ENCODE assay signal across 1 cellular context in the genomic region with DNA sequence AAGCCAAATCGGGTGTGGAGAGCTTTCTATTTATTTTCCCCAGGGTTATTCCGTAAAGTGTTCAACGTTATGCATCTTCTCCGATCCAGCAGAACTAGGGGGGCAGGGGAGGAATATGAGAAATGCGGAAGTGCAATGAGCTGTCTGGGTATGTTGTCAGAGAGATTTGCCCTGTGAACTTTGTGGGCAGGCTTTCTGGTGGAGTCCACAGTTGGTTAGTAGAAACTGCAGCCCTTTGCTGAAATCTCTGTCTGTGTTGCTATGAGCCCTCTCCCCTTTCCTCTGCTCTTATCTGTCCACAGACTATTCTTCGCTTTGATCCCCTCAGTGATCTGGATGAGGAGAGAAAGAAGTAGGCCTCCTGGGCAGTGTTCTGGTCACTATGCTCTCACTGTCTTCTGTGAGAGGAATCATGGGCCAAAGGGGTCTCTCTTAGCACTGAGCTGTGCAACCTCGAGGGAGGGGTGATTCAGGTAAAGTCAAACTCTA.
TF ChIP-seq lines count a peak whose summit lies in the region.

No MANE protein-coding gene starts in this region.

TF ChIP-seq in HepG2, 621 proteins besides CTCF, POLR2A, EP300 and RAD21 (continued from another document and continues in another):
- TF ChIP-seq, protein P1, sequence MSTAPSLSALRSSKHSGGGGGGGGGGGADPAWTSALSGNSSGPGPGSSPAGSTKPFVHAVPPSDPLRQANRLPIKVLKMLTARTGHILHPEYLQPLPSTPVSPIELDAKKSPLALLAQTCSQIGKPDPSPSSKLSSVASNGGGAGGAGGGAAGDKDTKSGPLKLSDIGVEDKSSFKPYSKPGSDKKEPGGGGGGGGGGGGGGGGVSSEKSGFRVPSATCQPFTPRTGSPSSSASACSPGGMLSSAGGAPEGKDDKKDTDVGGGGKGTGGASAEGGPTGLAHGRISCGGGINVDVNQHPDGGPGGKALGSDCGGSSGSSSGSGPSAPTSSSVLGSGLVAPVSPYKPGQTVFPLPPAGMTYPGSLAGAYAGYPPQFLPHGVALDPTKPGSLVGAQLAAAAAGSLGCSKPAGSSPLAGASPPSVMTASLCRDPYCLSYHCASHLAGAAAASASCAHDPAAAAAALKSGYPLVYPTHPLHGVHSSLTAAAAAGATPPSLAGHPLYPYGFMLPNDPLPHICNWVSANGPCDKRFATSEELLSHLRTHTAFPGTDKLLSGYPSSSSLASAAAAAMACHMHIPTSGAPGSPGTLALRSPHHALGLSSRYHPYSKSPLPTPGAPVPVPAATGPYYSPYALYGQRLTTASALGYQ (CRISPR knock-in tag; IDR thresholded peaks at IDR 0.05): no peak
- no peak for TF ChIP-seq ZFP82 (CRISPR knock-in tag; IDR thresholded peaks at IDR 0.05; ENCODE audit: borderline replicate concordance)
- TF ChIP-seq HNRNPL (IDR thresholded peaks at IDR 0.05; ENCODE audit: low read depth, low read length): no peak
- 0 out of 2 replicates have a peak, but pooled peaks have one; percentile 47 for TF ChIP-seq ZMYM3 (CRISPR knock-in tag; IDR thresholded peaks at IDR 0.05)
- TF ChIP-seq, protein P2, sequence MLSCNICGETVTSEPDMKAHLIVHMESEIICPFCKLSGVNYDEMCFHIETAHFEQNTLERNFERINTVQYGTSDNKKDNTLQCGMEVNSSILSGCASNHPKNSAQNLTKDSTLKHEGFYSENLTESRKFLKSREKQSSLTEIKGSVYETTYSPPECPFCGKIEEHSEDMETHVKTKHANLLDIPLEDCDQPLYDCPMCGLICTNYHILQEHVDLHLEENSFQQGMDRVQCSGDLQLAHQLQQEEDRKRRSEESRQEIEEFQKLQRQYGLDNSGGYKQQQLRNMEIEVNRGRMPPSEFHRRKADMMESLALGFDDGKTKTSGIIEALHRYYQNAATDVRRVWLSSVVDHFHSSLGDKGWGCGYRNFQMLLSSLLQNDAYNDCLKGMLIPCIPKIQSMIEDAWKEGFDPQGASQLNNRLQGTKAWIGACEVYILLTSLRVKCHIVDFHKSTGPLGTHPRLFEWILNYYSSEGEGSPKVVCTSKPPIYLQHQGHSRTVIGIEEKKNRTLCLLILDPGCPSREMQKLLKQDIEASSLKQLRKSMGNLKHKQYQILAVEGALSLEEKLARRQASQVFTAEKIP (CRISPR knock-in tag; IDR thresholded peaks at IDR 0.05; ENCODE audit: borderline replicate concordance): no peak
- TF ChIP-seq, protein P3, sequence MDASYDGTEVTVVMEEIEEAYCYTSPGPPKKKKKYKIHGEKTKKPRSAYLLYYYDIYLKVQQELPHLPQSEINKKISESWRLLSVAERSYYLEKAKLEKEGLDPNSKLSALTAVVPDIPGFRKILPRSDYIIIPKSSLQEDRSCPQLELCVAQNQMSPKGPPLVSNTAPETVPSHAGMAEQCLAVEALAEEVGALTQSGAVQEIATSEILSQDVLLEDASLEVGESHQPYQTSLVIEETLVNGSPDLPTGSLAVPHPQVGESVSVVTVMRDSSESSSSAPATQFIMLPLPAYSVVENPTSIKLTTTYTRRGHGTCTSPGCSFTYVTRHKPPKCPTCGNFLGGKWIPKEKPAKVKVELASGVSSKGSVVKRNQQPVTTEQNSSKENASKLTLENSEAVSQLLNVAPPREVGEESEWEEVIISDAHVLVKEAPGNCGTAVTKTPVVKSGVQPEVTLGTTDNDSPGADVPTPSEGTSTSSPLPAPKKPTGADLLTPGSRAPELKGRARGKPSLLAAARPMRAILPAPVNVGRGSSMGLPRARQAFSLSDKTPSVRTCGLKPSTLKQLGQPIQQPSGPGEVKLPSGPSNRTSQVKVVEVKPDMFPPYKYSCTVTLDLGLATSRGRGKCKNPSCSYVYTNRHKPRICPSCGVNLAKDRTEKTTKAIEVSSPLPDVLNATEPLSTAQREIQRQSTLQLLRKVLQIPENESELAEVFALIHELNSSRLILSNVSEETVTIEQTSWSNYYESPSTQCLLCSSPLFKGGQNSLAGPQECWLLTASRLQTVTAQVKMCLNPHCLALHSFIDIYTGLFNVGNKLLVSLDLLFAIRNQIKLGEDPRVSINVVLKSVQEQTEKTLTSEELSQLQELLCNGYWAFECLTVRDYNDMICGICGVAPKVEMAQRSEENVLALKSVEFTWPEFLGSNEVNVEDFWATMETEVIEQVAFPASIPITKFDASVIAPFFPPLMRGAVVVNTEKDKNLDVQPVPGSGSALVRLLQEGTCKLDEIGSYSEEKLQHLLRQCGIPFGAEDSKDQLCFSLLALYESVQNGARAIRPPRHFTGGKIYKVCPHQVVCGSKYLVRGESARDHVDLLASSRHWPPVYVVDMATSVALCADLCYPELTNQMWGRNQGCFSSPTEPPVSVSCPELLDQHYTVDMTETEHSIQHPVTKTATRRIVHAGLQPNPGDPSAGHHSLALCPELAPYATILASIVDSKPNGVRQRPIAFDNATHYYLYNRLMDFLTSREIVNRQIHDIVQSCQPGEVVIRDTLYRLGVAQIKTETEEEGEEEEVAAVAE (CRISPR knock-in tag; IDR thresholded peaks at IDR 0.05; ENCODE audit: borderline replicate concordance): no peak
- TF ChIP-seq, protein P4, sequence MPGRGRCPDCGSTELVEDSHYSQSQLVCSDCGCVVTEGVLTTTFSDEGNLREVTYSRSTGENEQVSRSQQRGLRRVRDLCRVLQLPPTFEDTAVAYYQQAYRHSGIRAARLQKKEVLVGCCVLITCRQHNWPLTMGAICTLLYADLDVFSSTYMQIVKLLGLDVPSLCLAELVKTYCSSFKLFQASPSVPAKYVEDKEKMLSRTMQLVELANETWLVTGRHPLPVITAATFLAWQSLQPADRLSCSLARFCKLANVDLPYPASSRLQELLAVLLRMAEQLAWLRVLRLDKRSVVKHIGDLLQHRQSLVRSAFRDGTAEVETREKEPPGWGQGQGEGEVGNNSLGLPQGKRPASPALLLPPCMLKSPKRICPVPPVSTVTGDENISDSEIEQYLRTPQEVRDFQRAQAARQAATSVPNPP (CRISPR knock-in tag; IDR thresholded peaks at IDR 0.05): no peak
- no peak for TF ChIP-seq ZNF234 (CRISPR knock-in tag; conservative IDR thresholded peaks at IDR 0.05)
- no peak for TF ChIP-seq ZNF367 (CRISPR knock-in tag; IDR thresholded peaks at IDR 0.05; ENCODE audit: borderline replicate concordance)
- TF ChIP-seq, protein P5, sequence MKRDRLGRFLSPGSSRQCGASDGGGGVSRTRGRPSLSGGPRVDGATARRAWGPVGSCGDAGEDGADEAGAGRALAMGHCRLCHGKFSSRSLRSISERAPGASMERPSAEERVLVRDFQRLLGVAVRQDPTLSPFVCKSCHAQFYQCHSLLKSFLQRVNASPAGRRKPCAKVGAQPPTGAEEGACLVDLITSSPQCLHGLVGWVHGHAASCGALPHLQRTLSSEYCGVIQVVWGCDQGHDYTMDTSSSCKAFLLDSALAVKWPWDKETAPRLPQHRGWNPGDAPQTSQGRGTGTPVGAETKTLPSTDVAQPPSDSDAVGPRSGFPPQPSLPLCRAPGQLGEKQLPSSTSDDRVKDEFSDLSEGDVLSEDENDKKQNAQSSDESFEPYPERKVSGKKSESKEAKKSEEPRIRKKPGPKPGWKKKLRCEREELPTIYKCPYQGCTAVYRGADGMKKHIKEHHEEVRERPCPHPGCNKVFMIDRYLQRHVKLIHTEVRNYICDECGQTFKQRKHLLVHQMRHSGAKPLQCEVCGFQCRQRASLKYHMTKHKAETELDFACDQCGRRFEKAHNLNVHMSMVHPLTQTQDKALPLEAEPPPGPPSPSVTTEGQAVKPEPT (CRISPR knock-in tag; IDR thresholded peaks at IDR 0.05; ENCODE audit: low read depth): no peak
- TF ChIP-seq ZNF75D (CRISPR knock-in tag; IDR thresholded peaks at IDR 0.05; ENCODE audit: borderline replicate concordance): no peak
- TF ChIP-seq SAP130 (CRISPR knock-in tag; IDR thresholded peaks at IDR 0.05; ENCODE audit: low read depth): peak; percentile 80
- no peak for TF ChIP-seq ZNF83 (CRISPR knock-in tag; IDR thresholded peaks at IDR 0.05; ENCODE audit: borderline replicate concordance)
- TF ChIP-seq, protein P6, sequence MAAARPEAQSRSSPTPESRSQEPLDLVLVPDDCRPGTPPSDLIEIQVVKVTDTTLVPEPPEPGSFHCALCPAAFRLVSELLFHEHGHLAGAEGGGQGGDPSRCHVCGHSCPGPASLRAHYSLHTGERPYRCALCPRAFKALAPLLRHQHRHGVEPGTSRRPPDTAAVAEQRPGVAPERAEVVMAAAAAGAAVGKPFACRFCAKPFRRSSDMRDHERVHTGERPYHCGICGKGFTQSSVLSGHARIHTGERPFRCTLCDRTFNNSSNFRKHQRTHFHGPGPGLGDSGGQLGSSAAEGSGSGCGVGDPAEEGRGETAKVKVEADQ (CRISPR knock-in tag; IDR thresholded peaks at IDR 0.05; ENCODE audit: borderline replicate concordance): 0 out of 2 replicates have a peak, but pooled peaks have one; percentile 67
- TF ChIP-seq AHR (CRISPR knock-in tag; IDR thresholded peaks at IDR 0.05): no peak
- no peak for TF ChIP-seq MAFG (CRISPR knock-in tag; IDR thresholded peaks at IDR 0.05)
- TF ChIP-seq BCL6 (CRISPR knock-in tag; IDR thresholded peaks at IDR 0.05): peak; percentile 72
- no peak for TF ChIP-seq ISX (CRISPR knock-in tag; conservative IDR thresholded peaks at IDR 0.05)
- no peak for TF ChIP-seq MATR3 (CRISPR knock-in tag; IDR thresholded peaks at IDR 0.05)
- TF ChIP-seq NRL (CRISPR knock-in tag; IDR thresholded peaks at IDR 0.05; ENCODE audit: borderline replicate concordance): no peak
- TF ChIP-seq PHF8 (CRISPR knock-in tag; IDR thresholded peaks at IDR 0.05): peak; percentile 56; the same call in 1 of the 2 replicates
- no peak for TF ChIP-seq JUND (CRISPR knock-in tag; IDR thresholded peaks at IDR 0.05)
- no peak for TF ChIP-seq TOPORS (CRISPR knock-in tag; IDR thresholded peaks at IDR 0.05)
- TF ChIP-seq, protein P7, sequence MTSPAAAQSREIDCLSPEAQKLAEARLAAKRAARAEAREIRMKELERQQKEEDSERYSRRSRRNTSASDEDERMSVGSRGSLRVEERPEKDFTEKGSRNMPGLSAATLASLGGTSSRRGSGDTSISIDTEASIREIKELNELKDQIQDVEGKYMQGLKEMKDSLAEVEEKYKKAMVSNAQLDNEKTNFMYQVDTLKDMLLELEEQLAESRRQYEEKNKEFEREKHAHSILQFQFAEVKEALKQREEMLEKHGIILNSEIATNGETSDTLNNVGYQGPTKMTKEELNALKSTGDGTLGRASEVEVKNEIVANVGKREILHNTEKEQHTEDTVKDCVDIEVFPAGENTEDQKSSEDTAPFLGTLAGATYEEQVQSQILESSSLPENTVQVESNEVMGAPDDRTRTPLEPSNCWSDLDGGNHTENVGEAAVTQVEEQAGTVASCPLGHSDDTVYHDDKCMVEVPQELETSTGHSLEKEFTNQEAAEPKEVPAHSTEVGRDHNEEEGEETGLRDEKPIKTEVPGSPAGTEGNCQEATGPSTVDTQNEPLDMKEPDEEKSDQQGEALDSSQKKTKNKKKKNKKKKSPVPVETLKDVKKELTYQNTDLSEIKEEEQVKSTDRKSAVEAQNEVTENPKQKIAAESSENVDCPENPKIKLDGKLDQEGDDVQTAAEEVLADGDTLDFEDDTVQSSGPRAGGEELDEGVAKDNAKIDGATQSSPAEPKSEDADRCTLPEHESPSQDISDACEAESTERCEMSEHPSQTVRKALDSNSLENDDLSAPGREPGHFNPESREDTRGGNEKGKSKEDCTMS (CRISPR knock-in tag; conservative IDR thresholded peaks at IDR 0.05): no peak
- no peak for TF ChIP-seq ZFYVE20 (CRISPR knock-in tag; IDR thresholded peaks at IDR 0.05; ENCODE audit: borderline replicate concordance, low read depth)
- no peak for TF ChIP-seq HMG20B (CRISPR knock-in tag; conservative IDR thresholded peaks at IDR 0.05)
- peak; percentile 62; the same call in 1 of the 2 replicates for TF ChIP-seq MEF2D (CRISPR knock-in tag; IDR thresholded peaks at IDR 0.05)
- no peak for TF ChIP-seq SRSF4 (IDR thresholded peaks at IDR 0.05; ENCODE audit: low read depth, low read length, poor library complexity, severe bottlenecking)
- TF ChIP-seq, protein P8, sequence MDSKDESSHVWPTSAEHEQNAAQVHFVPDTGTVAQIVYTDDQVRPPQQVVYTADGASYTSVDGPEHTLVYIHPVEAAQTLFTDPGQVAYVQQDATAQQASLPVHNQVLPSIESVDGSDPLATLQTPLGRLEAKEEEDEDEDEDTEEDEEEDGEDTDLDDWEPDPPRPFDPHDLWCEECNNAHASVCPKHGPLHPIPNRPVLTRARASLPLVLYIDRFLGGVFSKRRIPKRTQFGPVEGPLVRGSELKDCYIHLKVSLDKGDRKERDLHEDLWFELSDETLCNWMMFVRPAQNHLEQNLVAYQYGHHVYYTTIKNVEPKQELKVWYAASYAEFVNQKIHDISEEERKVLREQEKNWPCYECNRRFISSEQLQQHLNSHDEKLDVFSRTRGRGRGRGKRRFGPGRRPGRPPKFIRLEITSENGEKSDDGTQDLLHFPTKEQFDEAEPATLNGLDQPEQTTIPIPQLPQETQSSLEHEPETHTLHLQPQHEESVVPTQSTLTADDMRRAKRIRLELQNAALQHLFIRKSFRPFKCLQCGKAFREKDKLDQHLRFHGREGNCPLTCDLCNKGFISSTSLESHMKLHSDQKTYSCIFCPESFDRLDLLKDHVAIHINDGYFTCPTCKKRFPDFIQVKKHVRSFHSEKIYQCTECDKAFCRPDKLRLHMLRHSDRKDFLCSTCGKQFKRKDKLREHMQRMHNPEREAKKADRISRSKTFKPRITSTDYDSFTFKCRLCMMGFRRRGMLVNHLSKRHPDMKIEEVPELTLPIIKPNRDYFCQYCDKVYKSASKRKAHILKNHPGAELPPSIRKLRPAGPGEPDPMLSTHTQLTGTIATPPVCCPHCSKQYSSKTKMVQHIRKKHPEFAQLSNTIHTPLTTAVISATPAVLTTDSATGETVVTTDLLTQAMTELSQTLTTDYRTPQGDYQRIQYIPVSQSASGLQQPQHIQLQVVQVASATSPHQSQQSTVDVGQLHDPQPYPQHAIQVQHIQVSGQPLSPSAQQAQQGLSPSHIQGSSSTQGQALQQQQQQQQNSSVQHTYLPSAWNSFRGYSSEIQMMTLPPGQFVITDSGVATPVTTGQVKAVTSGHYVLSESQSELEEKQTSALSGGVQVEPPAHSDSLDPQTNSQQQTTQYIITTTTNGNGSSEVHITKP (CRISPR knock-in tag; IDR thresholded peaks at IDR 0.05; ENCODE audit: low read depth): 0 out of 2 replicates have a peak, but pooled peaks have one; percentile 45
- no peak; the same call in 1 of the 2 replicates for TF ChIP-seq ZNF878 (CRISPR knock-in tag; IDR thresholded peaks at IDR 0.05)
- TF ChIP-seq ONECUT2 (CRISPR knock-in tag; IDR thresholded peaks at IDR 0.05): no peak
- no peak for TF ChIP-seq SRSF9 (IDR thresholded peaks at IDR 0.05; ENCODE audit: borderline replicate concordance, insufficient read depth, low read depth, low read length, poor library complexity, severe bottlenecking)
- TF ChIP-seq GATAD2A (CRISPR knock-in tag; IDR thresholded peaks at IDR 0.05): peak; percentile 68
- no peak for TF ChIP-seq HDAC6 (IDR thresholded peaks at IDR 0.05; ENCODE audit: low read depth, low read length)
- TF ChIP-seq SOX6 (IDR thresholded peaks at IDR 0.05): no peak
- TF ChIP-seq SOX6 (CRISPR knock-in tag; IDR thresholded peaks at IDR 0.05): peak; percentile 78
- TF ChIP-seq, protein P9, sequence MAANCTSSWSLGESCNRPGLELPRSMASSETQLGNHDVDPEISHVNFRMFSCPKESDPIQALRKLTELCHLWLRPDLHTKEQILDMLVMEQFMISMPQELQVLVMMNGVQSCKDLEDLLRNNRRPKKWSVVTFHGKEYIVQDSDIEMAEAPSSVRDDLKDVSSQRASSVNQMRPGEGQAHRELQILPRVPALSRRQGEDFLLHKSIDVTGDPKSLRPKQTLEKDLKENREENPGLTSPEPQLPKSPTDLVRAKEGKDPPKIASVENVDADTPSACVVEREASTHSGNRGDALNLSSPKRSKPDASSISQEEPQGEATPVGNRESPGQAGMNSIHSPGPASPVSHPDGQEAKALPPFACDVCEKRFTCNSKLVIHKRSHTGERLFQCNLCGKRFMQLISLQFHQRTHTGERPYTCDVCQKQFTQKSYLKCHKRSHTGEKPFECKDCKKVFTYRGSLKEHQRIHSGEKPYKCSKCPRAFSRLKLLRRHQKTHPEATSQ (CRISPR knock-in tag; IDR thresholded peaks at IDR 0.05; ENCODE audit: borderline replicate concordance): peak; percentile 46; the same call in 1 of the 2 replicates
- no peak for TF ChIP-seq IKZF1 (IDR thresholded peaks at IDR 0.05)
- peak; percentile 58 for TF ChIP-seq CEBPG (CRISPR knock-in tag; IDR thresholded peaks at IDR 0.05)
- TF ChIP-seq ZNF101 (CRISPR knock-in tag; IDR thresholded peaks at IDR 0.05; ENCODE audit: borderline replicate concordance, low read depth): 0 out of 2 replicates have a peak, but pooled peaks have one; percentile 20
